Comparison of ENCODE assay signal across 14 cellular contexts in genomic region chr2:190465060-190465459, GRCh38. TPM values are rescaled to one million over a fixed set of nuclear protein-coding genes. Genes with fewer than 3 reads are reported as not detected.
DNase-seq lines count a peak whose midpoint lies in the region; ATAC-seq, FAIRE-seq and TF ChIP-seq lines count a peak whose summit lies in the region.
"Had no signal": no experiment of that assay in that cellular context is flagged by ENCODE, and none has a peak within 500 bp of the region (broad histone marks: within the 10 kb centered on the region; RNA-seq: fewer than 3 reads in every experiment).

No MANE protein-coding gene starts in this region.

- DNase-seq in GM12878 (ENCODE audit: low read depth, low spot score) (no peak), NCI-H187 (lab: John Stamatoyannopoulos, UW) (no peak), amniotic stem cell (lab: John Stamatoyannopoulos, UW) (no peak), occipital lobe (lab: John Stamatoyannopoulos, UW) (no peak)
- DNase-seq: dorsolateral prefrontal cortex; glutamatergic neuron; NCI-H524 treated with DMSO at 0.1 percent for 48 hours; SHP77 treated with DMSO at 0.1 percent for 48 hours; stimulated activated CD4-positive, alpha-beta T cell treated with anti-CD3 and anti-CD28 coated beads, Interleukin-4, amount 100 ng/mL, for 4 hours; substantia nigra had no signal

- H2AFZ ChIP-seq in GM12878 (ENCODE audit: control insufficient read depth, low read depth, low read length): no peak overlapping the region

- no peak for TF ChIP-seq EP300 in GM12878 (IDR thresholded peaks at IDR 0.05; ENCODE audit: borderline replicate concordance in 1 of 2, control insufficient read depth in 1 of 2, low read depth in 2 of 2, low read length in 2 of 2)

- H3K27me3 ChIP-seq in GM12878 (replicated peaks in 1 of 2; ENCODE audit: control insufficient read depth in 2 of 2, insufficient read depth in 2 of 2, low read length in 1 of 2): no peaks in the 10 kb centered on the region
- H3K27me3 ChIP-seq: dorsolateral prefrontal cortex had no signal

- H3K9ac ChIP-seq in GM12878 (ENCODE audit: control insufficient read depth, insufficient read depth, low read length): peak overlapping the region; percentile 30; the same call in 1 of the 2 replicates

- H3K27ac ChIP-seq in GM12878 (ENCODE audit: control insufficient read depth, insufficient read depth): peak overlapping the region; percentile 82

- H4K20me1 ChIP-seq in GM12878 (ENCODE audit: control insufficient read depth, insufficient read depth): no peaks in the 10 kb centered on the region

- no peaks in the 10 kb centered on the region; the same call in 2 of the 3 replicates for H3K9me3 ChIP-seq in GM12878 (replicated peaks; ENCODE audit: control insufficient read depth, insufficient read depth, low read length)

- intact Hi-C loops in GM12878 (cut with micrococcal nuclease; ENCODE audit: unreplicated experiment): no loop called here

- no peak for TF ChIP-seq RAD21 in GM12878 (IDR thresholded peaks at IDR 0.05; ENCODE audit: insufficient read depth, low read depth, low read length)

- TF ChIP-seq POLR2A in GM12878 (IDR thresholded peaks at IDR 0.05; ENCODE audit: low read depth, low read length): no peak

- H3K36me3 ChIP-seq in GM12878 (ENCODE audit: control insufficient read depth in 2 of 2, insufficient read depth in 2 of 2, low read length in 1 of 2): no peaks in the 10 kb centered on the region; a peak in 1 of 4 replicates

- SMC1A ChIA-PET in GM12878 (lab: Charles Lee; ENCODE audit: uncharacterized antibody, unreplicated experiment): no interaction called here

- no peak for FAIRE-seq in GM12878 (lab: Jason Lieb, UNC)

- ATAC-seq in GM18519 (IDR thresholded peaks at IDR 0.05; ENCODE audit: low FRiP score, unreplicated experiment): peak; percentile 49
- ATAC-seq in GM19467 (IDR thresholded peaks at IDR 0.05; ENCODE audit: unreplicated experiment): peak; percentile 47
- ATAC-seq in HG03095 (IDR thresholded peaks at IDR 0.05; ENCODE audit: unreplicated experiment): peak; percentile 50
- peak; percentile 50 for ATAC-seq in GM12878
- ATAC-seq: activated naive CD4-positive, alpha-beta T cell treated with anti-CD3 and anti-CD28 coated beads, Interleukin-2, amount 50 U/mL, for 72 hours had no signal

- POLR2A ChIA-PET in GM12878 (lab: Charles Lee): no interaction called here

- H3K4me3 ChIP-seq in GM12878: peak overlapping the region; percentile 16; the same call in 1 of the 2 replicates
- H3K4me3 ChIP-seq: dorsolateral prefrontal cortex had no signal

- peaks cover 43% of the 10 kb centered on the region for H3K79me2 ChIP-seq in GM12878 (ENCODE audit: control insufficient read depth, insufficient read depth, low read length)

- RAD21 ChIA-PET in GM12878 (lab: Charles Lee; ENCODE audit: unreplicated experiment): no interaction called here

- 0% methylated on average over 2 of the region's 2 CpGs for WGBS in GM12878 (ENCODE audit: insufficient coverage, insufficient replicate concordance, low lambda C conversion rate, missing lambda C conversion rate)

- CTCF ChIA-PET in GM12878 (lab: Yijun Ruan, JAX): no interaction called here

- no TSS peak for BruUV-seq in GM12878 (replicated peaks; lab: Mats Ljungman, UMichigan)

- H3K4me1 ChIP-seq in GM12878 (ENCODE audit: control insufficient read depth, insufficient read depth, low read length): peaks cover 59% of the 10 kb centered on the region

- in situ Hi-C loops in GM12878 (cut with MboI): no loop called here

- no peak for TF ChIP-seq CTCF in GM12878 (IDR thresholded peaks at IDR 0.05 in 2 of 3, conservative IDR thresholded peaks at IDR 0.05 in 1 of 3; ENCODE audit: control insufficient read depth in 2 of 3, extremely low read depth in 1 of 3, insufficient read depth in 1 of 3, low read depth in 3 of 3, low read length in 3 of 3)

- H3K4me2 ChIP-seq in GM12878 (ENCODE audit: control insufficient read depth, insufficient read depth): peak overlapping the region; percentile 90

TF ChIP-seq in GM12878, 131 proteins besides CTCF, POLR2A, EP300 and RAD21:
- TF ChIP-seq EGR1 (IDR thresholded peaks at IDR 0.05; ENCODE audit: borderline replicate concordance in 1 of 2, low read depth in 2 of 2, low read length in 2 of 2) (no peak), ATF2 (IDR thresholded peaks at IDR 0.05; ENCODE audit: low read length) (peak; percentile 62; the same call in 1 of the 2 replicates), POLR2AphosphoS2 (IDR thresholded peaks at IDR 0.05; ENCODE audit: low read depth, low read length) (no peak), KAT2A (conservative IDR thresholded peaks at IDR 0.05; ENCODE audit: control insufficient read depth, low read depth, low read length) (no peak), SPI1 (IDR thresholded peaks at IDR 0.05; ENCODE audit: borderline replicate concordance, insufficient read depth, low read depth, low read length) (peak; percentile 58), MTA3 (IDR thresholded peaks at IDR 0.05; ENCODE audit: borderline replicate concordance, low read length) (0 out of 2 replicates have a peak, but pooled peaks have one; percentile 54), E4F1 (IDR thresholded peaks at IDR 0.05; ENCODE audit: borderline replicate concordance, partially characterized antibody) (no peak), TCF7 (IDR thresholded peaks at IDR 0.05; ENCODE audit: borderline replicate concordance) (no peak), FOXM1 (IDR thresholded peaks at IDR 0.05; ENCODE audit: low read depth, low read length) (peak; percentile 62; the same call in 1 of the 2 replicates), NR2F1 (conservative IDR thresholded peaks at IDR 0.05) (no peak), MEF2B (IDR thresholded peaks at IDR 0.05; ENCODE audit: partially characterized antibody, poor library complexity, severe bottlenecking) (peak; percentile 23), ZNF207 (IDR thresholded peaks at IDR 0.05; ENCODE audit: borderline replicate concordance) (no peak), NFIC (IDR thresholded peaks at IDR 0.05; ENCODE audit: low read depth, low read length) (peak; percentile 75), IKZF2 (IDR thresholded peaks at IDR 0.05) (no peak), RAD51 (IDR thresholded peaks at IDR 0.05) (no peak), CEBPB (IDR thresholded peaks at IDR 0.05; ENCODE audit: borderline replicate concordance in 1 of 2, low read depth in 2 of 2, low read length in 2 of 2) (peak in 1 of 2 experiments; percentile 41; a peak in 1 of 4 replicates), MEF2A (IDR thresholded peaks at IDR 0.05; ENCODE audit: insufficient read depth, low read depth, low read length) (peak; percentile 94), BMI1 (IDR thresholded peaks at IDR 0.05; ENCODE audit: borderline replicate concordance) (no peak), PML (IDR thresholded peaks at IDR 0.05; ENCODE audit: low read length) (0 out of 2 replicates have a peak, but pooled peaks have one; percentile 35)
TF ChIP-seq in GM12878: peak in this region for 9.

RNA-seq across cellular contexts. Expression of gene MFSD6, which starts 56.9 kb away (rescaled TPM):
- total RNA-seq in GM12878 (2013; cell fraction: nucleolus; rRNA removed): 50.7 and 65.8 TPM in 2 replicates
- total RNA-seq in GM12878 (2014; rRNA removed) (38.3 and 38.6 TPM in 2 replicates), GM12878 (2014; rRNA removed; fragmentation: Illumina TruSeq; extraction: Trizol) (20.6 and 21.5 TPM in 2 replicates), GM12878 (2021) (42.6 and 44.1 TPM in 2 replicates), occipital lobe (45.1 TPM)
- 12.2 TPM for polyA plus RNA-seq in GM12878 (2011; ENCODE audit: low read depth)
- polyA plus RNA-seq in GM12878 (2011; rRNA removed) (20.9 and 25.8 TPM in 2 replicates), GM12878 (2014; fragmentation: Illumina TruSeq; extraction: Trizol) (32.2 and 32.5 TPM in 2 replicates), GM12878 (2014; fragmentation: Nextera tagmentation; extraction: Ambion mirVana) (10 to 100 TPM in 1 of 2 experiments, 1 to 10 TPM in 1; 6.7 to 10.3 TPM), GM12878 (2014; rRNA removed) (26.9 and 29.5 TPM in 2 replicates), GM12878 (2016; fragmentation: Nextera tagmentation; extraction: Ambion mirVana) (10 to 100 TPM; 19.5 to 34.4 TPM)
- polyA plus RNA-seq in GM12878 (2011; cell fraction: cytosol; rRNA removed): 19.6 and 22.2 TPM in 2 replicates
- polyA plus RNA-seq in GM12878 (2011; cell fraction: nucleus; rRNA removed): 12.9 and 13.6 TPM in 2 replicates
- polyA plus RNA-seq in GM12878 (2012): 19.4 and 20.9 TPM in 2 replicates
- polyA minus RNA-seq in GM12878 (2011; rRNA and poly(A)+ RNA removed): 37.5 and 45.6 TPM in 2 replicates
- polyA minus RNA-seq in GM12878 (2011; cell fraction: cytosol; rRNA and poly(A)+ RNA removed): 12.7 and 12.8 TPM in 2 replicates
- polyA minus RNA-seq in GM12878 (2011; cell fraction: nucleus; rRNA and poly(A)+ RNA removed): 23.7 and 42.4 TPM in 2 replicates
